In genomic region chr12:55746147-55746912, GRCh38 we compare ENCODE assay signal across 7 cellular contexts. TPM values are rescaled to one million over a fixed set of nuclear protein-coding genes. Genes with fewer than 3 reads are reported as not detected.
DNase-seq lines count a peak whose midpoint lies in the region; ATAC-seq and TF ChIP-seq lines count a peak whose summit lies in the region.
"Had no signal": no experiment of that assay in that cellular context is flagged by ENCODE, and none has a peak within 500 bp of the region (broad histone marks: within the 10 kb centered on the region; RNA-seq: fewer than 3 reads in every experiment).

No MANE protein-coding gene starts in this region.

- H3K27ac ChIP-seq in heart left ventricle (peak overlapping the region in 8 of 12 donors; percentile 34 to 66 (median 62)), transverse colon (peak overlapping the region in 3 of 4 donors; percentile 38 to 86 (median 47))

- H3K4me1 ChIP-seq in heart left ventricle = peaks cover 0 to 52% (median 28%) of the 10 kb centered on the region in 12 donors
- H3K4me1 ChIP-seq in transverse colon = peaks cover 13 to 33% (median 22%) of the 10 kb centered on the region in 4 donors

- peaks cover 0 to 6% (median 0%) of the 10 kb centered on the region in 9 donors for H3K27me3 ChIP-seq in heart left ventricle
- H3K27me3 ChIP-seq in transverse colon = peaks cover 21% of the 10 kb centered on the region

- TF ChIP-seq POLR2A in heart left ventricle (IDR thresholded peaks at IDR 0.05) (no peak), transverse colon (IDR thresholded peaks at IDR 0.05) (no peak)

- H3K9me3 ChIP-seq in heart left ventricle = no peaks in the 10 kb centered on the region
- no peaks in the 10 kb centered on the region for H3K9me3 ChIP-seq in transverse colon

- no peak for DNase-seq in heart left ventricle
- DNase-seq in left cardiac atrium = no peak
- DNase-seq in fibroblast of the aortic adventitia (ENCODE audit: low read depth) = peak; percentile 40
- DNase-seq in transverse colon = no peak
- DNase-seq in iPS-NIHi11 (ENCODE audit: low spot score) = no peak

- TF ChIP-seq CTCF in heart left ventricle (IDR thresholded peaks at IDR 0.05) (no peak), fibroblast of the aortic adventitia (IDR thresholded peaks at IDR 0.05; ENCODE audit: insufficient read depth, low read length) (no peak), transverse colon (IDR thresholded peaks at IDR 0.05) (no peak)

- H3K4me3 ChIP-seq in heart left ventricle = peak overlapping the region in 4 of 12 donors; percentile 16 to 79 (median 28)
- H3K4me3 ChIP-seq in fibroblast of the aortic adventitia (ENCODE audit: low read depth, low read length) = peak overlapping the region; percentile 13
- H3K4me3 ChIP-seq in transverse colon = no peak overlapping the region

- in situ Hi-C loops in transverse colon (cut with MboI; ENCODE audit: low pct_ligation_motif_present in 1 of 4, low pct_unique_long_range_greater_than_20kb in 1 of 4, low sequenced_read_pairs in 3 of 4) = loop anchor here in 3 of 4 donors (5.0 to 10.0 kb wide), 3 partner anchors 51 to 191 kb away; partner anchors contain the start of gene DGKA (in 1 of the 3)

- 39 to 46% (median 41%) methylated on average over 4 of the region's 4 CpGs for WGBS in heart left ventricle, 4 donors
- WGBS in transverse colon (ENCODE audit: low coverage in 1 of 2), 2 donors = 50 to 51% methylated on average over 2 to 4 of the region's 4 CpGs

- H3K36me3 ChIP-seq in heart left ventricle (peaks cover 0 to 17% (median 5%) of the 10 kb centered on the region in 9 donors), transverse colon (no peaks in the 10 kb centered on the region)

- intact Hi-C loops in heart left ventricle (cut with DNase I) (loop anchor here in 2 of 10 donors (5.0 to 10.0 kb wide), 2 partner anchors 46 to 278 kb away; partner anchors contain the start of gene IKZF4 (in 1 of the 2)), left cardiac atrium (cut with DNase I) (loop anchor here in 1 of 2 donors (10.0 kb wide), 2 partner anchors 48 to 188 kb away; partner anchors contain the start of gene DGKA), transverse colon (cut with DNase I; ENCODE audit: low total_unique reads) (loop anchor here (10.0 kb wide), 2 partner anchors 48 to 78 kb away; partner anchors contain the start of gene DNAJC14)

- ATAC-seq in heart left ventricle = peak in 1 of 4 donors; percentile 5
- ATAC-seq in left cardiac atrium = no peak
- ATAC-seq in GM18873 (IDR thresholded peaks at IDR 0.05; ENCODE audit: low FRiP score, unreplicated experiment) = no peak
- ATAC-seq: activated CD4-positive, CD25-positive, alpha-beta regulatory T cell treated with anti-CD3 and anti-CD28 coated beads, Interleukin-2, amount 50 U/mL, for 24 hours had no signal

- TF ChIP-seq EP300 in transverse colon (IDR thresholded peaks at IDR 0.05; ENCODE audit: low read depth) = no peak

RNA-seq across cellular contexts. Expression of gene GDF11, which starts 3.4 kb away (rescaled TPM):
- total RNA-seq in heart left ventricle (10 to 100 TPM in 7 of 9 donors, 1 to 10 TPM in 2; 7.8 to 18.2 (median 12.4) TPM), left cardiac atrium (10 to 100 TPM; 12.0 to 14.2 TPM), fibroblast of the aortic adventitia (ENCODE audit: low replicate concordance) (2.4 and 4.7 TPM in 2 replicates), transverse colon (1 to 10 TPM in 1 of 4 donors, under 1 TPM in 3; 0.37 to 1.7 (median 0.60) TPM)
- polyA plus RNA-seq in heart left ventricle = 10 to 100 TPM in 1 of 2 donors, 1 to 10 TPM in 1; 6.9 to 15.7 TPM

RNA-seq across cellular contexts. Expression of gene CD63, which starts 17.5 kb away (rescaled TPM):
- total RNA-seq in heart left ventricle (1,000 to 10,000 TPM in 3 of 9 donors, 100 to 1,000 TPM in 6; 475 to 1,670 (median 767) TPM), left cardiac atrium (1,000 to 10,000 TPM; 1,288 to 1,875 TPM), fibroblast of the aortic adventitia (ENCODE audit: low replicate concordance) (2,365 and 6,536 TPM in 2 replicates), transverse colon (100 to 1,000 TPM; 427 to 723 (median 581) TPM)
- polyA plus RNA-seq in heart left ventricle = 1,000 to 10,000 TPM; 1,034 to 2,790 TPM

RNA-seq across cellular contexts. Expression of gene RDH5, which starts 26.1 kb away (rescaled TPM):
- total RNA-seq in heart left ventricle = 10 to 100 TPM in 8 of 9 donors, 1 to 10 TPM in 1; 5.9 to 20.5 (median 16.2) TPM
- 10 to 100 TPM; 25.8 to 42.4 TPM for polyA plus RNA-seq in heart left ventricle
- total RNA-seq in left cardiac atrium = 10 to 100 TPM; 29.5 to 38.1 TPM
- 13.3 and 17.7 TPM in 2 replicates for total RNA-seq in fibroblast of the aortic adventitia (ENCODE audit: low replicate concordance)
- 10 to 100 TPM; 16.5 to 74.4 (median 58.3) TPM for total RNA-seq in transverse colon

RNA-seq across cellular contexts. Expression of gene BLOC1S1, which starts 30.5 kb away (rescaled TPM):
- total RNA-seq in heart left ventricle (100 to 1,000 TPM in 5 of 9 donors, 10 to 100 TPM in 4; 71.3 to 173 (median 131) TPM), left cardiac atrium (100 to 1,000 TPM; 119 to 123 TPM), fibroblast of the aortic adventitia (ENCODE audit: low replicate concordance) (64.1 and 70.2 TPM in 2 replicates), transverse colon (100 to 1,000 TPM; 158 to 494 (median 381) TPM)
- 100 to 1,000 TPM; 187 to 314 TPM for polyA plus RNA-seq in heart left ventricle

RNA-seq across cellular contexts. Expression of gene ITGA7, which starts 38.6 kb away (rescaled TPM):
- total RNA-seq in heart left ventricle = 1,000 to 10,000 TPM in 1 of 9 donors, 100 to 1,000 TPM in 8; 199 to 1,007 (median 620) TPM
- polyA plus RNA-seq in heart left ventricle = 100 to 1,000 TPM; 173 to 573 TPM
- total RNA-seq in left cardiac atrium = 100 to 1,000 TPM; 395 to 448 TPM
- 13.9 and 37.6 TPM in 2 replicates for total RNA-seq in fibroblast of the aortic adventitia (ENCODE audit: low replicate concordance)
- 100 to 1,000 TPM in 1 of 4 donors, 10 to 100 TPM in 3; 14.4 to 125 (median 23.6) TPM for total RNA-seq in transverse colon
